ENCODE assay signal across 18 cellular contexts in genomic region chr3:52904552-52904951, GRCh38. TPM values are rescaled to one million over a fixed set of nuclear protein-coding genes. Genes with fewer than 3 reads are reported as not detected.
DNase-seq lines count a peak whose midpoint lies in the region; ATAC-seq and TF ChIP-seq lines count a peak whose summit lies in the region.
"Had no signal": no experiment of that assay in that cellular context is flagged by ENCODE, and none has a peak within 500 bp of the region (broad histone marks: within the 10 kb centered on the region; RNA-seq: fewer than 3 reads in every experiment).

No MANE protein-coding gene starts in this region.

- CTCF ChIA-PET in activated CD8-positive, alpha-beta T cell treated with anti-CD3 and anti-CD28 coated beads for 36 hours (lab: Charles Lee): interaction anchor here (0.8 to 1.3 kb wide), 2 partner anchors 153 to 167 kb away, joined by 3 read pairs; no protein-coding TSS in a partner anchor
- CTCF ChIA-PET in activated CD8-positive, alpha-beta T cell treated with anti-CD3 and anti-CD28 coated beads, Interleukin-2, amount 10 ng/mL, durations not matched to agents 7 days and 5 days (lab: Charles Lee): interaction anchor here (1.0 to 3.4 kb wide), 4 partner anchors 12 to 27 kb away, joined by 3 to 17 read pairs (median 4); no protein-coding TSS in a partner anchor
- CTCF ChIA-PET in Caco-2 (lab: Charles Lee): no interaction called here

- H3K9me3 Mint-ChIP-seq in activated CD8-positive, alpha-beta T cell treated with anti-CD3 and anti-CD28 coated beads for 36 hours: no peaks in the 10 kb centered on the region
- no peaks in the 10 kb centered on the region for H3K9me3 Mint-ChIP-seq in activated CD8-positive, alpha-beta T cell treated with anti-CD3 and anti-CD28 coated beads, Interleukin-2, amount 10 ng/mL, durations not matched to agents 7 days and 5 days (ENCODE audit: insufficient read depth)
- H3K9me3 Mint-ChIP-seq in Caco-2 (ENCODE audit: unreplicated experiment): no peaks in the 10 kb centered on the region
- H3K9me3 Mint-ChIP-seq: CD4-positive, alpha-beta memory T cell; IgD-negative memory B cell had no signal

- H3K4me3 Mint-ChIP-seq in activated CD8-positive, alpha-beta T cell treated with anti-CD3 and anti-CD28 coated beads for 36 hours: no peak overlapping the region
- no peak overlapping the region for H3K4me3 Mint-ChIP-seq in activated CD8-positive, alpha-beta T cell treated with anti-CD3 and anti-CD28 coated beads, Interleukin-2, amount 10 ng/mL, durations not matched to agents 7 days and 5 days
- H3K4me3 Mint-ChIP-seq in Caco-2 (ENCODE audit: unreplicated experiment): no peak overlapping the region
- H3K4me3 Mint-ChIP-seq: CD4-positive, alpha-beta memory T cell; IgD-negative memory B cell had no signal

- H3K4me1 Mint-ChIP-seq in activated CD8-positive, alpha-beta T cell treated with anti-CD3 and anti-CD28 coated beads for 36 hours (ENCODE audit: low read depth): no peaks in the 10 kb centered on the region
- H3K4me1 Mint-ChIP-seq in activated CD8-positive, alpha-beta T cell treated with anti-CD3 and anti-CD28 coated beads, Interleukin-2, amount 10 ng/mL, durations not matched to agents 7 days and 5 days (ENCODE audit: low read depth): no peaks in the 10 kb centered on the region
- no peaks in the 10 kb centered on the region for H3K4me1 Mint-ChIP-seq in Caco-2 (ENCODE audit: low read depth, unreplicated experiment)
- H3K4me1 Mint-ChIP-seq: CD4-positive, alpha-beta memory T cell; IgD-negative memory B cell had no signal

- BruUV-seq in Caco-2 (replicated peaks; lab: Mats Ljungman, UMichigan): TSS peak; percentile 24

- H3K36me3 Mint-ChIP-seq in activated CD8-positive, alpha-beta T cell treated with anti-CD3 and anti-CD28 coated beads for 36 hours (ENCODE audit: low read depth): peaks cover 9% of the 10 kb centered on the region
- H3K36me3 Mint-ChIP-seq in activated CD8-positive, alpha-beta T cell treated with anti-CD3 and anti-CD28 coated beads, Interleukin-2, amount 10 ng/mL, durations not matched to agents 7 days and 5 days (ENCODE audit: low read depth): peaks cover 20% of the 10 kb centered on the region
- peaks cover 54% of the 10 kb centered on the region for H3K36me3 Mint-ChIP-seq in Caco-2 (ENCODE audit: insufficient read depth, unreplicated experiment)
- H3K36me3 Mint-ChIP-seq: IgD-negative memory B cell had no signal

- no peaks in the 10 kb centered on the region for H3K9me3 ChIP-seq in Caco-2
- H3K9me3 ChIP-seq: A549 had no signal

- no peak overlapping the region for H3K4me3 ChIP-seq in Caco-2 (ENCODE audit: low read depth, low read length)
- H3K4me3 ChIP-seq: A549, GM12878 had no signal

- ATAC-seq in activated CD8-positive, alpha-beta T cell treated with anti-CD3 and anti-CD28 coated beads for 36 hours: no peak
- ATAC-seq in activated CD8-positive, alpha-beta T cell treated with anti-CD3 and anti-CD28 coated beads, Interleukin-2, amount 10 ng/mL, durations not matched to agents 7 days and 5 days: no peak
- peak; percentile 75 for ATAC-seq in left lobe of liver
- ATAC-seq: A549, GM12878 had no signal

- no peak for DNase-seq in activated CD8-positive, alpha-beta T cell treated with anti-CD3 and anti-CD28 coated beads for 36 hours
- no peak for DNase-seq in activated CD8-positive, alpha-beta T cell treated with anti-CD3 and anti-CD28 coated beads, Interleukin-2, amount 10 ng/mL, durations not matched to agents 7 days and 5 days
- DNase-seq in Caco-2 (no peak), left lobe of liver (ENCODE audit: low spot score) (no peak), SW480 (ENCODE audit: low spot score) (no peak), kidney glomerular epithelial cell (lab: John Stamatoyannopoulos, UW) (no peak)
- no peak for DNase-seq in activated CD4-positive, alpha-beta T cell treated with anti-CD3 and anti-CD28 coated beads, Interleukin-2, amount 50 U/mL, for 1 hour
- DNase-seq: AML-193; CD4-positive, alpha-beta memory T cell; DMS 273 treated with DMSO at 0.1 percent for 48 hours; DMS53; DND-41; EL; GOT3; H7 had no signal

- H3K36me3 ChIP-seq in Caco-2 (ENCODE audit: control insufficient read depth, insufficient read depth, low read length): no peaks in the 10 kb centered on the region; the same call in 1 of the 2 replicates

- POLR2A ChIA-PET in activated CD8-positive, alpha-beta T cell treated with anti-CD3 and anti-CD28 coated beads for 36 hours (lab: Charles Lee): no interaction called here
- POLR2A ChIA-PET in activated CD8-positive, alpha-beta T cell treated with anti-CD3 and anti-CD28 coated beads, Interleukin-2, amount 10 ng/mL, durations not matched to agents 7 days and 5 days (lab: Charles Lee): interaction anchor here (0.7 kb wide), 1 partner anchor 30 kb away, joined by 3 read pairs; no protein-coding TSS in a partner anchor
- POLR2A ChIA-PET in Caco-2 (lab: Charles Lee): no interaction called here

- TF ChIP-seq CTCF in activated CD8-positive, alpha-beta T cell treated with anti-CD3 and anti-CD28 coated beads for 36 hours (IDR thresholded peaks at IDR 0.05): no peak
- no peak for TF ChIP-seq CTCF in Caco-2 (IDR thresholded peaks at IDR 0.05; ENCODE audit: insufficient read depth in 1 of 2, low read depth in 1 of 2, low read length in 1 of 2, severe bottlenecking in 1 of 2, unreplicated experiment in 1 of 2)

- H3K27me3 ChIP-seq in Caco-2 (replicated peaks; ENCODE audit: control insufficient read depth, insufficient read depth, low read length): no peaks in the 10 kb centered on the region

- intact Hi-C loops in activated CD8-positive, alpha-beta T cell treated with anti-CD3 and anti-CD28 coated beads for 36 hours (cut with micrococcal nuclease): no loop called here
- intact Hi-C loops in Caco-2 (cut with micrococcal nuclease; ENCODE audit: unreplicated experiment): loop anchor here (2.0 kb wide), 1 partner anchor 54 kb away; no protein-coding TSS in a partner anchor

- H3K27me3 Mint-ChIP-seq in activated CD8-positive, alpha-beta T cell treated with anti-CD3 and anti-CD28 coated beads for 36 hours: no peaks in the 10 kb centered on the region
- H3K27me3 Mint-ChIP-seq in activated CD8-positive, alpha-beta T cell treated with anti-CD3 and anti-CD28 coated beads, Interleukin-2, amount 10 ng/mL, durations not matched to agents 7 days and 5 days (ENCODE audit: low read depth): no peaks in the 10 kb centered on the region
- H3K27me3 Mint-ChIP-seq in Caco-2 (ENCODE audit: insufficient read depth, unreplicated experiment): no peaks in the 10 kb centered on the region
- H3K27me3 Mint-ChIP-seq: CD4-positive, alpha-beta memory T cell; IgD-negative memory B cell had no signal

- H3K4me1 ChIP-seq in Caco-2: no peaks in the 10 kb centered on the region
- H3K4me1 ChIP-seq: A549 had no signal

- peak overlapping the region; percentile 41 for H3K27ac Mint-ChIP-seq in activated CD8-positive, alpha-beta T cell treated with anti-CD3 and anti-CD28 coated beads for 36 hours
- H3K27ac Mint-ChIP-seq in activated CD8-positive, alpha-beta T cell treated with anti-CD3 and anti-CD28 coated beads, Interleukin-2, amount 10 ng/mL, durations not matched to agents 7 days and 5 days: no peak overlapping the region
- H3K27ac Mint-ChIP-seq in Caco-2 (ENCODE audit: unreplicated experiment): no peak overlapping the region

RNA-seq across cellular contexts. Expression of gene STIMATE, which starts 7.2 kb away (rescaled TPM):
- 10 to 100 TPM; 17.3 to 18.3 TPM for total RNA-seq in activated CD8-positive, alpha-beta T cell treated with anti-CD3 and anti-CD28 coated beads for 36 hours
- 10 to 100 TPM; 26.5 to 29.9 TPM for total RNA-seq in activated CD8-positive, alpha-beta T cell treated with anti-CD3 and anti-CD28 coated beads, Interleukin-2, amount 10 ng/mL, durations not matched to agents 7 days and 5 days
- total RNA-seq in Caco-2 (2022) (13.5 and 13.9 TPM in 2 replicates), left lobe of liver (36.4 TPM)
